Comparison of ENCODE assay signal across 37 cellular contexts in the genomic region with DNA sequence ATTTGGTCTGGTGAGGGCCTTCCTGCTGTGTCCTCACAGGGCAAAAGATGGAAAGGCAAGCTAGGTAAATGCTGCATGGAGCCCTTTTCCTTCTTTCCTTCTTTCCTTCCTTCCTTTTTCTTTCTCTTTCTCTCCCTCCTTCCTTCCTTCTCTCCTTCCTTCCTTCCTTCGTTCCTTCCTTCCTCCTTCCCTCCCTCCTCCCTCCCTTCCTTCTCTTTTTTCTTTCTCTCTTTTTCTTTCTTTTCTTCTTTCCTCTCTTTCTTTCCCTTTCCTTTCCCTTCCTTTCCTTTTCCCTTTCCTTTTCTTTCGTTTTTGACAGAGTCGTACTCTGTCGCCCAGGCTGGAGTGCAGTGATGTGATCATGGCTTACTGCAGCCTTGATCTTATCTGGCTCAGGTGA. TPM values are rescaled to one million over a fixed set of nuclear protein-coding genes. Genes with fewer than 3 reads are reported as not detected.
DNase-seq lines count a peak whose midpoint lies in the region; ATAC-seq, FAIRE-seq and TF ChIP-seq lines count a peak whose summit lies in the region.
"Had no signal": no experiment of that assay in that cellular context is flagged by ENCODE, and none has a peak within 500 bp of the region (broad histone marks: within the 10 kb centered on the region; RNA-seq: fewer than 3 reads in every experiment).

No MANE protein-coding gene starts in this region.

- peaks cover 6% of the 10 kb centered on the region for H3K4me1 Mint-ChIP-seq in activated naive CD8-positive, alpha-beta T cell treated with anti-CD3 and anti-CD28 coated beads, Interleukin-2, amount 10 ng/mL, durations not matched to agents 7 days and 5 days
- peaks cover 2% of the 10 kb centered on the region for H3K4me1 Mint-ChIP-seq in activated naive CD8-positive, alpha-beta T cell treated with anti-CD3 and anti-CD28 coated beads for 36 hours
- H3K4me1 Mint-ChIP-seq: CD4-positive, CD25-positive, alpha-beta regulatory T cell; CD8-positive, alpha-beta memory T cell had no signal

- H3K79me2 ChIP-seq in HepG2 (ENCODE audit: insufficient read depth, low read length) (no peaks in the 10 kb centered on the region), K562 (ENCODE audit: control insufficient read depth, insufficient read depth, low read length) (no peaks in the 10 kb centered on the region)

- TF ChIP-seq CTCF in HepG2 (CRISPR knock-in tag; IDR thresholded peaks at IDR 0.05) = no peak
- TF ChIP-seq CTCF in right lobe of liver (IDR thresholded peaks at IDR 0.05) = no peak
- no peak for TF ChIP-seq CTCF in HEK293 (tag by site-specific recombination; IDR thresholded peaks at IDR 0.05)
- TF ChIP-seq CTCF in K562 (IDR thresholded peaks at IDR 0.05 in 2 of 3, conservative IDR thresholded peaks at IDR 0.05 in 1 of 3; ENCODE audit: insufficient read depth in 2 of 3, low read depth in 1 of 3, low read length in 3 of 3) = no peak

- TF ChIP-seq RAD21 in HepG2 (CRISPR knock-in tag; IDR thresholded peaks at IDR 0.05) (no peak), K562 (CRISPR knock-in tag; conservative IDR thresholded peaks at IDR 0.05 in 1 of 2, IDR thresholded peaks at IDR 0.05 in 1 of 2) (no peak)

- H3K27ac ChIP-seq in HepG2 (ENCODE audit: extremely low read length, insufficient read depth, low read length) = no peak overlapping the region
- H3K27ac ChIP-seq in right lobe of liver = no peak overlapping the region
- H3K27ac ChIP-seq in HEK293 (ENCODE audit: extremely low read depth, low read depth, low read length) = no peak overlapping the region
- H3K27ac ChIP-seq in K562 (ENCODE audit: extremely low read depth, low read depth, low read length) = no peak overlapping the region
- H3K27ac ChIP-seq: 22Rv1; A549; BLaER1; BLaER1 treated with 17β-estradiol and CSF1 and Interleukin-3, amounts not matched to agents 10 nM and 100 nM; C4-2B had no signal

- no peaks in the 10 kb centered on the region for H3K4me1 ChIP-seq in HepG2 (ENCODE audit: insufficient read depth, low read length)
- no peaks in the 10 kb centered on the region for H3K4me1 ChIP-seq in right lobe of liver
- no peaks in the 10 kb centered on the region for H3K4me1 ChIP-seq in HEK293 (ENCODE audit: control insufficient read depth, insufficient read depth, low read length)
- H3K4me1 ChIP-seq in K562 (replicated peaks in 1 of 2; ENCODE audit: control insufficient read depth in 2 of 2, insufficient read depth in 2 of 2, low read length in 2 of 2) = no peaks in the 10 kb centered on the region; a peak in 1 of 5 replicates
- H3K4me1 ChIP-seq: A549, BE2C, Caco-2 had no signal

- no TSS peak for BruUV-seq in HepG2 (replicated peaks; lab: Mats Ljungman, UMichigan)
- no TSS peak for BruUV-seq in K562 (replicated peaks; lab: Mats Ljungman, UMichigan)

- no peak for ATAC-seq in activated naive CD8-positive, alpha-beta T cell treated with anti-CD3 and anti-CD28 coated beads, Interleukin-2, amount 10 ng/mL, durations not matched to agents 7 days and 5 days (ENCODE audit: low read depth)
- no peak for ATAC-seq in HepG2
- ATAC-seq in right lobe of liver = no peak
- no peak for ATAC-seq in K562
- no peak for ATAC-seq in HG02852 (IDR thresholded peaks at IDR 0.05; ENCODE audit: unreplicated experiment)
- ATAC-seq: A549; CD8-positive, alpha-beta T cell had no signal

- no peaks in the 10 kb centered on the region for H3K9me3 Mint-ChIP-seq in activated naive CD8-positive, alpha-beta T cell treated with anti-CD3 and anti-CD28 coated beads, Interleukin-2, amount 10 ng/mL, durations not matched to agents 7 days and 5 days
- H3K9me3 Mint-ChIP-seq in activated naive CD8-positive, alpha-beta T cell treated with anti-CD3 and anti-CD28 coated beads for 36 hours = no peaks in the 10 kb centered on the region
- H3K9me3 Mint-ChIP-seq: CD4-positive, alpha-beta memory T cell; CD4-positive, alpha-beta T cell; CD8-positive, alpha-beta memory T cell; CD8-positive, alpha-beta T cell had no signal

- no peak overlapping the region for H3K4me2 ChIP-seq in HepG2 (ENCODE audit: low read depth, low read length)
- H3K4me2 ChIP-seq in K562 (ENCODE audit: insufficient read depth, low read length) = no peak overlapping the region
- H3K4me2 ChIP-seq: A549; BLaER1; BLaER1 treated with 17β-estradiol and CSF1 and Interleukin-3, amounts not matched to agents 10 nM and 100 nM had no signal

- no peak for TF ChIP-seq POLR2A in HepG2 (IDR thresholded peaks at IDR 0.05; ENCODE audit: insufficient read depth in 1 of 2, low read depth in 2 of 2, low read length in 2 of 2)
- no peak for TF ChIP-seq POLR2A in right lobe of liver (IDR thresholded peaks at IDR 0.05)
- TF ChIP-seq POLR2A in K562 (conservative IDR thresholded peaks at IDR 0.05) = no peak

- WGBS in HepG2 (ENCODE audit: low lambda C conversion rate) = 76% methylated on average over 4 of the region's 4 CpGs
- WGBS in right lobe of liver (ENCODE audit: insufficient coverage, low coverage, low lambda C conversion rate, missing lambda C conversion rate) = 88% methylated on average over 4 of the region's 4 CpGs
- WGBS in K562 (ENCODE audit: insufficient coverage, low coverage, missing lambda C conversion rate) = 32% methylated on average over 3 of the region's 4 CpGs

- DNase-seq in activated naive CD8-positive, alpha-beta T cell treated with anti-CD3 and anti-CD28 coated beads, Interleukin-2, amount 10 ng/mL, durations not matched to agents 7 days and 5 days = no peak
- no peak for DNase-seq in activated naive CD8-positive, alpha-beta T cell treated with anti-CD3 and anti-CD28 coated beads for 36 hours
- DNase-seq in HepG2 (ENCODE audit: low spot score) (no peak), right lobe of liver (no peak), K562 (ENCODE audit: extremely low read depth in 1 of 4, low spot score in 3 of 4) (no peak), DMS53 treated with DMSO at 0.1 percent for 48 hours (lab: John Stamatoyannopoulos, UW; ENCODE audit: unreplicated experiment) (no peak)
- DNase-seq: 8988T; ACHN; AML-193; BE2C; C1 segment of cervical spinal cord; Caco-2; Calu3; CD4-positive, alpha-beta memory T cell; CD4-positive, alpha-beta T cell; CD4-positive, CD25-positive, alpha-beta regulatory T cell; CD8-positive, alpha-beta memory T cell; CD8-positive, alpha-beta T cell; COR-L47; DMS 273 treated with DMSO at 0.1 percent for 48 hours; DMS153; DMS53; DMS79; DMS79 treated with DMSO at 0.1 percent for 48 hours; DND-41; EL had no signal

- H3K27me3 ChIP-seq in HepG2 (ENCODE audit: control insufficient read depth in 1 of 2, insufficient read depth in 2 of 2, low read length in 2 of 2) (no peaks in the 10 kb centered on the region), right lobe of liver (no peaks in the 10 kb centered on the region), K562 (ENCODE audit: control insufficient read depth in 2 of 2, insufficient read depth in 2 of 2, low read length in 2 of 2) (no peaks in the 10 kb centered on the region)
- H3K27me3 ChIP-seq: BE2C; BLaER1; BLaER1 treated with 17β-estradiol and CSF1 and Interleukin-3, amounts not matched to agents 10 nM and 100 nM had no signal

- H3K4me3 ChIP-seq in HepG2 (replicated peaks in 1 of 3; ENCODE audit: insufficient read depth in 1 of 3, low read depth in 2 of 3, low read length in 3 of 3) = no peak overlapping the region
- no peak overlapping the region for H3K4me3 ChIP-seq in right lobe of liver
- H3K4me3 ChIP-seq in HEK293 (ENCODE audit: low read depth, low read length) = no peak overlapping the region
- H3K4me3 ChIP-seq in K562 = no peak overlapping the region
- H3K4me3 ChIP-seq: A549; BLaER1; BLaER1 treated with 17β-estradiol and CSF1 and Interleukin-3, amounts not matched to agents 10 nM and 100 nM had no signal

- POLR2A ChIA-PET in activated naive CD8-positive, alpha-beta T cell treated with anti-CD3 and anti-CD28 coated beads, Interleukin-2, amount 10 ng/mL, durations not matched to agents 7 days and 5 days (lab: Charles Lee) = no interaction called here
- POLR2A ChIA-PET in HepG2 (lab: Yijun Ruan, JAX) (interaction anchor here (1.0 kb wide), 1 partner anchor 38 kb away, joined by 3 read pairs; no protein-coding TSS in a partner anchor), HEK293 (lab: Yijun Ruan, JAX) (interaction anchor here (0.5 kb wide), 1 partner anchor 47 kb away, joined by 3 read pairs; no protein-coding TSS in a partner anchor), K562 (lab: Yijun Ruan, JAX) (interaction anchor here (0.6 kb wide), 1 partner anchor 30 kb away, joined by 3 read pairs; no protein-coding TSS in a partner anchor)

- CTCF ChIA-PET in HepG2 (lab: Yijun Ruan, JAX; ENCODE audit: low intra/inter-chr PET ratio, low total read pairs) = no interaction called here
- CTCF ChIA-PET in HEK293 (lab: Yijun Ruan, JAX) = no interaction called here
- CTCF ChIA-PET in K562 (lab: Yijun Ruan, JAX; ENCODE audit: low intra/inter-chr PET ratio) = no interaction called here

- H3K36me3 ChIP-seq in HepG2 (replicated peaks in 1 of 2; ENCODE audit: control insufficient read depth in 1 of 2, insufficient read depth in 2 of 2, low read length in 2 of 2) = no peaks in the 10 kb centered on the region
- H3K36me3 ChIP-seq in right lobe of liver = no peaks in the 10 kb centered on the region
- H3K36me3 ChIP-seq in HEK293 (ENCODE audit: control insufficient read depth in 2 of 2, insufficient read depth in 1 of 2, low read length in 2 of 2) = peaks cover 0 to 3% of the 10 kb centered on the region in 2 experiments; a peak in 2 of 3 replicates
- H3K36me3 ChIP-seq in K562 (ENCODE audit: control insufficient read depth, insufficient read depth, low read length) = no peaks in the 10 kb centered on the region
- H3K36me3 ChIP-seq: BE2C, BLaER1 had no signal

- no peaks in the 10 kb centered on the region for H3K9me1 ChIP-seq in K562 (ENCODE audit: control insufficient read depth, insufficient read depth, low read length)

- H3K27me3 Mint-ChIP-seq in activated naive CD8-positive, alpha-beta T cell treated with anti-CD3 and anti-CD28 coated beads, Interleukin-2, amount 10 ng/mL, durations not matched to agents 7 days and 5 days = peaks cover 2% of the 10 kb centered on the region
- no peaks in the 10 kb centered on the region for H3K27me3 Mint-ChIP-seq in activated naive CD8-positive, alpha-beta T cell treated with anti-CD3 and anti-CD28 coated beads for 36 hours
- H3K27me3 Mint-ChIP-seq: B cell; CD4-positive, alpha-beta memory T cell; CD4-positive, alpha-beta T cell; CD4-positive, CD25-positive, alpha-beta regulatory T cell; CD8-positive, alpha-beta memory T cell had no signal

- no peaks in the 10 kb centered on the region for H3K9me3 ChIP-seq in HepG2 (ENCODE audit: low read length)
- no peaks in the 10 kb centered on the region for H3K9me3 ChIP-seq in right lobe of liver
- H3K9me3 ChIP-seq in HEK293 (ENCODE audit: control insufficient read depth, insufficient read depth, low read depth, low read length) = no peaks in the 10 kb centered on the region
- H3K9me3 ChIP-seq in K562 (replicated peaks; ENCODE audit: control insufficient read depth, insufficient read depth, low read depth, low read length) = no peaks in the 10 kb centered on the region
- H3K9me3 ChIP-seq: A549, BE2C, BLaER1, Caco-2 had no signal

- H3K27ac Mint-ChIP-seq in activated naive CD8-positive, alpha-beta T cell treated with anti-CD3 and anti-CD28 coated beads, Interleukin-2, amount 10 ng/mL, durations not matched to agents 7 days and 5 days = peak overlapping the region; percentile 70
- H3K27ac Mint-ChIP-seq in activated naive CD8-positive, alpha-beta T cell treated with anti-CD3 and anti-CD28 coated beads for 36 hours = no peak overlapping the region
- H3K27ac Mint-ChIP-seq: B cell; CD14-positive monocyte; CD4-positive, alpha-beta T cell; CD4-positive, CD25-positive, alpha-beta regulatory T cell; CD8-positive, alpha-beta memory T cell; CD8-positive, alpha-beta T cell had no signal

- in situ Hi-C loops in HepG2 (cut with HindIII; ENCODE audit: extremely low pct_ligation_motif_present, low pct_unique_long_range_greater_than_20kb) (no loop called here), K562 (cut with MboI) (no loop called here)

- H3K36me3 Mint-ChIP-seq in activated naive CD8-positive, alpha-beta T cell treated with anti-CD3 and anti-CD28 coated beads, Interleukin-2, amount 10 ng/mL, durations not matched to agents 7 days and 5 days = peaks cover 3% of the 10 kb centered on the region
- peaks cover 4% of the 10 kb centered on the region for H3K36me3 Mint-ChIP-seq in activated naive CD8-positive, alpha-beta T cell treated with anti-CD3 and anti-CD28 coated beads for 36 hours
- H3K36me3 Mint-ChIP-seq: CD14-positive monocyte; CD4-positive, CD25-positive, alpha-beta regulatory T cell; CD8-positive, alpha-beta memory T cell; CD8-positive, alpha-beta T cell had no signal

- H4K20me1 ChIP-seq in HepG2 (ENCODE audit: insufficient read depth, low read length) (no peaks in the 10 kb centered on the region), K562 (replicated peaks; ENCODE audit: control insufficient read depth, insufficient read depth, low read length) (no peaks in the 10 kb centered on the region)
- H4K20me1 ChIP-seq: BLaER1; BLaER1 treated with 17β-estradiol and CSF1 and Interleukin-3, amounts not matched to agents 10 nM and 100 nM had no signal

- H2AFZ ChIP-seq in HepG2 (ENCODE audit: low read length) = no peak overlapping the region
- H2AFZ ChIP-seq in K562 (ENCODE audit: low read depth, low read length) = no peak overlapping the region

- H3K9ac ChIP-seq in HepG2 (ENCODE audit: insufficient read depth, low read depth, low read length) (no peak overlapping the region), K562 (ENCODE audit: insufficient read depth in 1 of 2, low read depth in 2 of 2, low read length in 2 of 2) (no peak overlapping the region)
- H3K9ac ChIP-seq: BLaER1; BLaER1 treated with 17β-estradiol and CSF1 and Interleukin-3, amounts not matched to agents 10 nM and 100 nM had no signal

- FAIRE-seq in HepG2 (lab: Jason Lieb, UNC) = no peak
- no peak for FAIRE-seq in K562 (lab: Jason Lieb, UNC)
- FAIRE-seq: A204.1, A549, D721Med had no signal

- no peak for TF ChIP-seq EP300 in HepG2 (IDR thresholded peaks at IDR 0.05; ENCODE audit: low read depth in 2 of 2, low read length in 2 of 2)
- no peak for TF ChIP-seq EP300 in HepG2 (CRISPR knock-in tag; IDR thresholded peaks at IDR 0.05; ENCODE audit: borderline replicate concordance)
- no peak for TF ChIP-seq EP300 in K562 (IDR thresholded peaks at IDR 0.05; ENCODE audit: low read length)

- no peak overlapping the region for H3K4me3 Mint-ChIP-seq in activated naive CD8-positive, alpha-beta T cell treated with anti-CD3 and anti-CD28 coated beads, Interleukin-2, amount 10 ng/mL, durations not matched to agents 7 days and 5 days
- no peak overlapping the region for H3K4me3 Mint-ChIP-seq in activated naive CD8-positive, alpha-beta T cell treated with anti-CD3 and anti-CD28 coated beads for 36 hours
- H3K4me3 Mint-ChIP-seq: B cell; CD14-positive monocyte; CD4-positive, alpha-beta memory T cell; CD4-positive, alpha-beta T cell; CD4-positive, CD25-positive, alpha-beta regulatory T cell; CD8-positive, alpha-beta memory T cell; CD8-positive, alpha-beta T cell had no signal

- intact Hi-C loops in HepG2 (cut with micrococcal nuclease; ENCODE audit: unreplicated experiment) = no loop called here
- intact Hi-C loops in right lobe of liver (cut with DNase I) = no loop called here
- intact Hi-C loops in K562 (cut with micrococcal nuclease) = loop anchor here (10.0 kb wide), 2 partner anchors 336 to 766 kb away; a partner anchor contains a TSS

RNA-seq across cellular contexts. Expression of a gene that starts 23.1 kb away (rescaled TPM):
- total RNA-seq in activated naive CD8-positive, alpha-beta T cell treated with anti-CD3 and anti-CD28 coated beads, Interleukin-2, amount 10 ng/mL, durations not matched to agents 7 days and 5 days = 10 to 100 TPM in 1 of 2 experiments, 1 to 10 TPM in 1; 7.6 to 16.1 TPM
- 10 to 100 TPM; 11.7 to 12.6 TPM for total RNA-seq in activated naive CD8-positive, alpha-beta T cell treated with anti-CD3 and anti-CD28 coated beads for 36 hours
- total RNA-seq in HepG2 (2016; rRNA removed; fragmentation: Illumina TruSeq; extraction: Trizol) = 13.8 and 21.6 TPM in 2 replicates
- 16.7 and 17.0 TPM in 2 replicates for total RNA-seq in HepG2 (2016; cell fraction: cytosol; rRNA removed; fragmentation: Illumina TruSeq; extraction: Trizol; ENCODE audit: low read depth)
- total RNA-seq in HepG2 (2016; cell fraction: insoluble cytoplasmic fraction; rRNA removed; fragmentation: Illumina TruSeq; extraction: Trizol) = 14.9 and 18.7 TPM in 2 replicates
- 14.2 and 19.0 TPM in 2 replicates for total RNA-seq in HepG2 (2016; cell fraction: membrane; rRNA removed; fragmentation: Illumina TruSeq; extraction: Trizol)
- 7.0 and 8.1 TPM in 2 replicates for total RNA-seq in HepG2 (2016; cell fraction: nucleus; rRNA removed; fragmentation: Illumina TruSeq; extraction: Trizol)
- polyA plus RNA-seq in HepG2 (2011; rRNA removed) = 10.6 and 11.9 TPM in 2 replicates
- 11.8 and 13.6 TPM in 2 replicates for polyA plus RNA-seq in HepG2 (2011; cell fraction: cytosol; rRNA removed)
- polyA plus RNA-seq in HepG2 (2011; cell fraction: nucleus; rRNA removed) = 4.7 and 6.8 TPM in 2 replicates
- polyA plus RNA-seq in HepG2 (2012) = 15.7 and 26.1 TPM in 2 replicates
- 8.9 TPM in 2 replicates for polyA plus RNA-seq in HepG2 (2016; cell fraction: cytosol; fragmentation: Illumina TruSeq; extraction: Trizol; ENCODE audit: low read depth)
- polyA plus RNA-seq in HepG2 (2016; cell fraction: insoluble cytoplasmic fraction; fragmentation: Illumina TruSeq; extraction: Trizol; ENCODE audit: low read depth) = 26.0 and 27.5 TPM in 2 replicates
- polyA plus RNA-seq in HepG2 (2016; cell fraction: membrane; fragmentation: Illumina TruSeq; extraction: Trizol; ENCODE audit: low read depth) = 15.9 and 17.5 TPM in 2 replicates
- polyA plus RNA-seq in HepG2 (2016; cell fraction: nucleus; fragmentation: Illumina TruSeq; extraction: Trizol; ENCODE audit: insufficient read depth, low read depth) = 16.4 and 18.0 TPM in 2 replicates
- polyA minus RNA-seq in HepG2 (2011; rRNA and poly(A)+ RNA removed; ENCODE audit: low replicate concordance) = 0.42 and 1.5 TPM in 2 replicates
- polyA minus RNA-seq in HepG2 (2011; cell fraction: cytosol; rRNA and poly(A)+ RNA removed) = 5.3 TPM in 1 of 2 replicates, not detected in the other
- polyA minus RNA-seq in HepG2 (2011; cell fraction: nucleus; rRNA and poly(A)+ RNA removed) = 4.5 and 8.8 TPM in 2 replicates
- 10 to 100 TPM; 10.2 to 12.0 (median 10.6) TPM for total RNA-seq in right lobe of liver
- not detected in 2 replicates for total RNA-seq in K562 (2011; cell fraction: chromatin; rRNA removed; ENCODE audit: low replicate concordance)
- total RNA-seq in K562 (2011; cell fraction: nucleolus; rRNA removed) = not detected in 2 replicates
- not detected in 2 replicates for total RNA-seq in K562 (2011; cell fraction: nucleoplasm; rRNA removed)
- total RNA-seq in K562 (2014; rRNA removed) = not detected in 2 replicates
- not detected in 2 replicates for total RNA-seq in K562 (2014; rRNA removed; fragmentation: Illumina TruSeq; extraction: Trizol)
- not detected in 2 replicates for total RNA-seq in K562 (2015; rRNA removed; fragmentation: Illumina TruSeq; extraction: Trizol)
- not detected in 2 replicates for total RNA-seq in K562 (2021)
- polyA plus RNA-seq in K562 (2011; rRNA removed) = not detected in 2 replicates
- polyA plus RNA-seq in K562 (2011; cell fraction: cytosol; rRNA removed) = not detected in 2 replicates
- polyA plus RNA-seq in K562 (2011; cell fraction: nucleus; rRNA removed) = not detected in 2 replicates
- not detected in 2 replicates for polyA plus RNA-seq in K562 (2012)
- polyA plus RNA-seq in K562 (2014; fragmentation: Illumina TruSeq; extraction: Trizol) = not detected in 2 replicates
- polyA plus RNA-seq in K562 (2014; fragmentation: Nextera tagmentation; extraction: Ambion mirVana) = not detected
- polyA plus RNA-seq in K562 (2014; rRNA removed) = not detected in 2 replicates
- polyA minus RNA-seq in K562 (2011; rRNA and poly(A)+ RNA removed) = not detected in 2 replicates
- not detected in 2 replicates for polyA minus RNA-seq in K562 (2011; cell fraction: cytosol; rRNA and poly(A)+ RNA removed)
- not detected in 2 replicates for polyA minus RNA-seq in K562 (2011; cell fraction: nucleus; rRNA and poly(A)+ RNA removed)
- total RNA-seq: Caco-2 had no signal

Comparison
In these comparisons a context has a peak if more than half of its experiments do, and no peak if none do; other contexts are left out.
1. RNA of a gene that starts 23.1 kb away (total RNA-seq): 7.6 to 16.1 TPM in activated naive CD8-positive, alpha-beta T cell treated with anti-CD3 and anti-CD28 coated beads, Interleukin-2, amount 10 ng/mL, durations not matched to agents 7 days and 5 days, 7.0 to 21.6 TPM in HepG2, 11.7 to 12.6 TPM in activated naive CD8-positive, alpha-beta T cell treated with anti-CD3 and anti-CD28 coated beads for 36 hours and 10.2 to 12.0 TPM in right lobe of liver; not detected in K562; every median in the first group is over 4 times any median in the second.